Comparison of ENCODE assay signal across 8 cellular contexts in the genomic region with DNA sequence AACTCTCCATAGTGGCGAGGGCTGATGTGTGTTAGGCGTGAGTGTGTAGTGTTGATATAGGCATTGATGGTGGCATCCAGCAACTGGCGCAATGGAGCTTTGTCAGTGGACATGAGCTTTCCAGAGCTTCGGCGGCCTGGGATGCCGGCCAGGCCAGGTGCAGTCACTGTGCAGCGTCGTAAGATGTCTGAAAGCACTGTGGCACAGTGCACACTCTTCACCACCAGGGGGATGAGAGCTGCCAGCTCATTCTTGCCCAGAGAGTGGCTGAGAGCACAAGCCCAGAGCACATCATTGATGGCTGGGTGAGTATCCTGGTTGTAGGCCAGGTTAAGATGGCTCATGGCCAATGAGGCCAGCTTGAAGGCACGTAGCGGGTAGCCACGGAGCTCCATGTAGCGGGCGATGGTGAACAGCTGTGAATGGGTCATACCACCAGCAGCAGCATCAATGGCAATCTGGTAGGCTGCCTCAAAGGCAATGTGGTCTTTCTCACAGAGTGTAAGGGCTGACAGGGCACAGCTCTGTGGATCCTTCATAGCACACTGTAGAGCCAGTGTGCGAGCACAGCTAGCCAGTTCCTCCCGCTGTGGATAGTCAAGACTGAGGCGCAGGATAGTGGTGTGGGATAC. TPM values are rescaled to one million over a fixed set of nuclear protein-coding genes. Genes with fewer than 3 reads are reported as not detected.
A peak's percentile ranks its signal among the peaks of the same experiment; 100 is the strongest.
DNase-seq lines count a peak whose midpoint lies in the region; ATAC-seq lines count a peak whose summit lies in the region.

No MANE protein-coding gene starts in this region.

- no peaks in the 10 kb centered on the region for H3K27me3 Mint-ChIP-seq in effector memory CD8-positive, alpha-beta T cell
- no peaks in the 10 kb centered on the region for H3K27me3 Mint-ChIP-seq in stimulated activated naive CD8-positive, alpha-beta T cell treated with anti-CD3 and anti-CD28 coated beads, Interleukin-15, amount 100 ng/mL, for 72 hours

- H3K36me3 Mint-ChIP-seq in effector memory CD8-positive, alpha-beta T cell (ENCODE audit: insufficient read depth), result peaks cover 13% of the 10 kb centered on the region

- H3K4me1 Mint-ChIP-seq in effector memory CD8-positive, alpha-beta T cell (ENCODE audit: low read depth in 2 of 2), result peaks cover 11 to 17% of the 10 kb centered on the region in 2 donors
- peaks cover 19% of the 10 kb centered on the region for H3K4me1 Mint-ChIP-seq in stimulated activated naive CD8-positive, alpha-beta T cell treated with anti-CD3 and anti-CD28 coated beads, Interleukin-15, amount 100 ng/mL, for 72 hours

- peaks cover 5% of the 10 kb centered on the region for H3K36me3 ChIP-seq in H7 (replicated peaks; ENCODE audit: control insufficient read depth, insufficient read depth, low read length)

- DNase-seq in GM03348 (ENCODE audit: low spot score) (peak; percentile 71), NCI-H446 (lab: John Stamatoyannopoulos, UW) (peak; percentile 84 to 92), middle frontal gyrus (ENCODE audit: extremely low spot score, low spot score) (peak; percentile 20), H7 (no peak)
- DNase-seq in activated CD4-positive, alpha-beta T cell treated with anti-CD3 and anti-CD28 coated beads, Interleukin-2, amount 50 U/mL, for 4 hours, result peak; percentile 58 to 60
- peak; percentile 29 to 46 (median 42) for DNase-seq in effector memory CD8-positive, alpha-beta T cell
- DNase-seq in stimulated activated naive CD8-positive, alpha-beta T cell treated with anti-CD3 and anti-CD28 coated beads, Interleukin-15, amount 100 ng/mL, for 72 hours, result peak; percentile 55 to 70

- no peak overlapping the region for H3K4me3 Mint-ChIP-seq in effector memory CD8-positive, alpha-beta T cell
- H3K4me3 Mint-ChIP-seq in stimulated activated naive CD8-positive, alpha-beta T cell treated with anti-CD3 and anti-CD28 coated beads, Interleukin-15, amount 100 ng/mL, for 72 hours, result no peak overlapping the region

- H3K4me3 ChIP-seq in H7 (ENCODE audit: insufficient read depth, low read depth, low read length), result no peak overlapping the region

- H3K27ac Mint-ChIP-seq in effector memory CD8-positive, alpha-beta T cell, result no peak overlapping the region
- H3K27ac Mint-ChIP-seq in stimulated activated naive CD8-positive, alpha-beta T cell treated with anti-CD3 and anti-CD28 coated beads, Interleukin-15, amount 100 ng/mL, for 72 hours, result peak overlapping the region in 1 of 2 donors; percentile 29

- no peaks in the 10 kb centered on the region for H3K9me3 Mint-ChIP-seq in effector memory CD8-positive, alpha-beta T cell
- H3K9me3 Mint-ChIP-seq in stimulated activated naive CD8-positive, alpha-beta T cell treated with anti-CD3 and anti-CD28 coated beads, Interleukin-15, amount 100 ng/mL, for 72 hours, result no peaks in the 10 kb centered on the region

- peak; percentile 72 for ATAC-seq in HG02852 (IDR thresholded peaks at IDR 0.05; ENCODE audit: unreplicated experiment)
- peak; percentile 81 for ATAC-seq in effector memory CD8-positive, alpha-beta T cell (replicated peaks)
- peak; percentile 92 for ATAC-seq in stimulated activated naive CD8-positive, alpha-beta T cell treated with anti-CD3 and anti-CD28 coated beads, Interleukin-15, amount 100 ng/mL, for 72 hours

- no peaks in the 10 kb centered on the region for H3K27me3 ChIP-seq in H7 (ENCODE audit: control insufficient read depth, insufficient read depth, low read length)

RNA-seq across cellular contexts. Expression of gene UROD, which starts 6.7 kb away (rescaled TPM):
- 257 and 408 TPM in 2 replicates for total RNA-seq in H7 (2014; rRNA removed; shearing (Covaris generic))

RNA-seq across cellular contexts. Expression of gene HECTD3, which starts 7.6 kb away (rescaled TPM):
- total RNA-seq in H7 (2014; rRNA removed; shearing (Covaris generic)), result 45.3 and 53.1 TPM in 2 replicates

RNA-seq across cellular contexts. Expression of gene EIF2B3, which starts 32.3 kb away (rescaled TPM):
- total RNA-seq in H7 (2014; rRNA removed; shearing (Covaris generic)), result 56.8 and 60.1 TPM in 2 replicates
